1 cellular context compared by ENCODE assay signal in genomic region chr12:31236998-31237637, GRCh38.
TF ChIP-seq lines count a peak whose summit lies in the region.

No MANE protein-coding gene starts in this region.

TF ChIP-seq in GM12878, 131 proteins besides CTCF, POLR2A, EP300 and RAD21 (continued from another document):
- TF ChIP-seq PKNOX1 (IDR thresholded peaks at IDR 0.05) (no peak), RUNX3 (IDR thresholded peaks at IDR 0.05; ENCODE audit: low read length) (0 out of 2 replicates have a peak, but pooled peaks have one; percentile 4), TBL1XR1 (IDR thresholded peaks at IDR 0.05; ENCODE audit: low read depth, low read length) (no peak), IRF4 (IDR thresholded peaks at IDR 0.05; ENCODE audit: low read depth, low read length) (peak; percentile 46; the same call in 1 of the 2 replicates), NBN (IDR thresholded peaks at IDR 0.05) (no peak), NKRF (conservative IDR thresholded peaks at IDR 0.05) (no peak), ZNF592 (IDR thresholded peaks at IDR 0.05) (no peak), MXI1 (IDR thresholded peaks at IDR 0.05; ENCODE audit: low read depth, low read length) (no peak), TCF3 (IDR thresholded peaks at IDR 0.05; ENCODE audit: borderline replicate concordance, insufficient read depth, low read depth, low read length) (peak; percentile 45; the same call in 1 of the 2 replicates), MLLT1 (IDR thresholded peaks at IDR 0.05) (no peak), IKZF2 (IDR thresholded peaks at IDR 0.05) (peak; percentile 53 to 68; a peak in 2 of 4 replicates), MTA2 (IDR thresholded peaks at IDR 0.05; ENCODE audit: low read depth) (peak; percentile 69; the same call in 1 of the 2 replicates), SKIL (IDR thresholded peaks at IDR 0.05; ENCODE audit: low read depth, poor library complexity, severe bottlenecking) (peak; percentile 15), RFX5 (IDR thresholded peaks at IDR 0.05; ENCODE audit: low read depth, low read length) (no peak), PAX5 (IDR thresholded peaks at IDR 0.05; ENCODE audit: borderline replicate concordance, low read depth, low read length) (0 out of 2 replicates have a peak, but pooled peaks have one; percentile 64), POLR2AphosphoS2 (IDR thresholded peaks at IDR 0.05; ENCODE audit: low read depth, low read length) (no peak), RB1 (IDR thresholded peaks at IDR 0.05; ENCODE audit: borderline replicate concordance) (no peak), IKZF1 (conservative IDR thresholded peaks at IDR 0.05) (0 out of 2 replicates have a peak, but pooled peaks have one; percentile 28), PBX3 (IDR thresholded peaks at IDR 0.05; ENCODE audit: insufficient replicate concordance, low read depth, low read length) (no peak), ZNF384 (IDR thresholded peaks at IDR 0.05; ENCODE audit: borderline replicate concordance, low read depth, low read length) (no peak), BHLHE40 (IDR thresholded peaks at IDR 0.05; ENCODE audit: borderline replicate concordance in 1 of 2, low read depth in 2 of 2, low read length in 1 of 2) (peak in 1 of 2 experiments; percentile 34; a peak in 1 of 4 replicates), DPF2 (IDR thresholded peaks at IDR 0.05) (0 out of 2 replicates have a peak, but pooled peaks have one; percentile 29), CREB1 (IDR thresholded peaks at IDR 0.05; ENCODE audit: low read depth) (0 out of 2 replicates have a peak, but pooled peaks have one; percentile 27), IRF5 (IDR thresholded peaks at IDR 0.05; ENCODE audit: borderline replicate concordance) (no peak), HDAC2 (IDR thresholded peaks at IDR 0.05) (no peak)
